Comparison of ENCODE assay signal across 6 cellular contexts in the genomic region with DNA sequence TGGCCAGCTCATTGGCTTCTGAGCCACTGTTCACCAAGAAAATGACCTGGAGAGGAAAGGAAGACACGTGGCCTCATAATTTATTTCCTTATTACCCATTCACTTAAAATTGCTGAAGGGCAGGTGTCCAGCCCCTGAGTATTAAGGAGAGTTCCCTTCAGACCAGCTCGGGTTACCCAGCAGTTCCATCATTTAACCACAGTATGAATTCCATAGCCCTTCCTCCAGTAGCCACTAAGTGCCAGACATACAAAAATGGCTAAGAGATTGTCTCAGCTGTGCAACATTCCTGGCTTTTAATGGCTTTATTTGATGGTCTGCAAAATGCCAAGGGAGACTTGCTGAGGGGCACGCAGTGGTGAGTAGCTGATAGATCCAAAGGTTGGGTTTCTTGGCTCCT. TPM values are rescaled to one million over a fixed set of nuclear protein-coding genes. Genes with fewer than 3 reads are reported as not detected.
"Had no signal": no experiment of that assay in that cellular context is flagged by ENCODE, and none has a peak within 500 bp of the region (broad histone marks: within the 10 kb centered on the region; RNA-seq: fewer than 3 reads in every experiment).

No MANE protein-coding gene starts in this region.

- DNase-seq: H9, HCEC 1CT, IMR-90 had no signal

- H3K4me2 ChIP-seq: GM23338 had no signal

- ATAC-seq: GM23338 had no signal

- H3K4me3 ChIP-seq: GM23338 had no signal

- H2AFZ ChIP-seq: GM23338 had no signal

RNA-seq across cellular contexts. Expression of gene AGXT2, which starts 12.5 kb away (rescaled TPM):
- total RNA-seq: GM23338, H1, H9, HT-29, IMR-90 had no signal
- polyA plus RNA-seq: GM23338, H1, IMR-90 had no signal
